Comparison of ENCODE assay signal across 8 cellular contexts in genomic region chr3:198145231-198145630, GRCh38.
DNase-seq lines count a peak whose midpoint lies in the region; ATAC-seq, FAIRE-seq and TF ChIP-seq lines count a peak whose summit lies in the region.
"Not testable (repeated sequence)": the region's sequence is repeated elsewhere in the genome, so short reads cannot be mapped to it uniquely, and the experiment has no call there.

No MANE protein-coding gene starts in this region.

- DNase-seq in ELR (ENCODE audit: low read depth) (peak; percentile 9), SJSA1 (ENCODE audit: low read depth in 1 of 2, low spot score in 2 of 2) (peak; percentile 35 to 55), bronchial epithelial cell (ENCODE audit: low read depth) (peak; percentile 13), fibroblast of mammary gland (ENCODE audit: low read depth) (peak; percentile 84), left ventricle myocardium inferior (peak; percentile 51), mucosa of descending colon (peak in 2 of 3 donors; percentile 28 to 60), skeletal muscle cell (ENCODE audit: low read depth) (peak; percentile 23), vagina (ENCODE audit: extremely low spot score in 2 of 2) (peak; percentile 14 to 96)

- peak; percentile 31 for ATAC-seq in mucosa of descending colon

- H3K27ac ChIP-seq in SJSA1; left ventricle myocardium inferior (replicated peaks); vagina: not testable (repeated sequence)

- H3K9me3 ChIP-seq in SJSA1 (replicated peaks); left ventricle myocardium inferior (replicated peaks); mucosa of descending colon; vagina: not testable (repeated sequence)

- H3K4me1 ChIP-seq in SJSA1 (replicated peaks), result peaks cover 15% of the 10 kb centered on the region
- H3K4me1 ChIP-seq in left ventricle myocardium inferior; mucosa of descending colon (ENCODE audit: low read depth); vagina: not testable (repeated sequence)

- not testable (repeated sequence) for H3K4me3 ChIP-seq in SJSA1; bronchial epithelial cell (ENCODE audit: low read depth, low read length); fibroblast of mammary gland (ENCODE audit: control insufficient read depth, low read depth, low read length); left ventricle myocardium inferior; mucosa of descending colon; skeletal muscle cell (ENCODE audit: low read depth, low read length); vagina

- not testable (repeated sequence) for H3K36me3 ChIP-seq in SJSA1; bronchial epithelial cell (ENCODE audit: control insufficient read depth, insufficient read depth, low read length); left ventricle myocardium inferior; mucosa of descending colon (ENCODE audit: low read depth); vagina

- not testable (repeated sequence) for FAIRE-seq in bronchial epithelial cell (lab: Jason Lieb, UNC)

- intact Hi-C loops in left ventricle myocardium inferior (cut with micrococcal nuclease); mucosa of descending colon (cut with DNase I, micrococcal nuclease); vagina (cut with DNase I): not testable (repeated sequence)

- TF ChIP-seq POLR2A in vagina (IDR thresholded peaks at IDR 0.05), result not testable (repeated sequence)

- not testable (repeated sequence) for TF ChIP-seq CTCF in bronchial epithelial cell (IDR thresholded peaks at IDR 0.05; ENCODE audit: insufficient read depth, low read length, severe bottlenecking); fibroblast of mammary gland (conservative IDR thresholded peaks at IDR 0.05; ENCODE audit: control insufficient read depth, insufficient read depth, low read depth, low read length); left ventricle myocardium inferior (IDR thresholded peaks at IDR 0.05; ENCODE audit: borderline replicate concordance); mucosa of descending colon (IDR thresholded peaks at IDR 0.05); vagina (IDR thresholded peaks at IDR 0.05)

- not testable (repeated sequence) for H3K27me3 ChIP-seq in SJSA1 (replicated peaks); bronchial epithelial cell (ENCODE audit: control insufficient read depth, insufficient read depth, low read length); left ventricle myocardium inferior (ENCODE audit: low read depth); vagina

Comparison
In these comparisons a context has a peak if more than half of its experiments do, and no peak if none do; other contexts are left out.
1. DNase-seq: peak in every context shown above with its lines; median percentile 84 in fibroblast of mammary gland; 55 in vagina; 51 in left ventricle myocardium inferior; 45 in SJSA1; 44 in mucosa of descending colon; 23 in skeletal muscle cell; 13 in bronchial epithelial cell; 9 in ELR.